Comparison of ENCODE assay signal across 1 cellular context in the genomic region with DNA sequence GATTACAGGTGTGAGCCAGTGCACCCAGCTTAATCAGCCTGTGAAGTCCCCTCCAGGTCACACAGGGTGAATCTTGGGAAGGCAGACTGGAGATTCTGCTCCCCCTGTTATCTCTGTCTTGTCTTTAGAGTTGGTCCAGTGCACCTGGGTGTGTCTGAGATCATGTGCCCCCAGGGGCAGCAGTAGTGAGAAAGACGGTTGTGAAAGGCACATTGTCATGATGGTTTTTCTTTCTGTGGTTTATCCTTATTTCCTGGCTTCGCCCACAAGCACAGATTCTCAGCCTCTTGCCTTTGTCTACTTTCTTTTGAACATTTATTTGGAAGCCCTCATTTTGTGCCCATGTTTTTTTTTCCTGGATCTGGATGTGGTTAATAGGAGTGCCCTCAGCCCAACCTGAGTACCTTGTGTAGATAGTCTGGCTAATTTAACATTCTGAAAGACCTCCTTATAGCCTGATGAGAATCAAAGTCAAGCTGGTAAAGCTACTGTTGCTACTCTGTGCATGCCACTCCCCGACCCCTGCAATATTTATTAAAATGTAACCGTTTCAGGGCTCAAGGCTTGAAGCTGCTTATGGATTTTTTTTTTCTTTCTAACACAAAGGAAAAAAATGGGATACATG.
TF ChIP-seq lines count a peak whose summit lies in the region.

No MANE protein-coding gene starts in this region.

TF ChIP-seq in K562, 482 proteins besides CTCF, POLR2A, EP300 and RAD21 (continued from another document):
- TF ChIP-seq, protein P1, sequence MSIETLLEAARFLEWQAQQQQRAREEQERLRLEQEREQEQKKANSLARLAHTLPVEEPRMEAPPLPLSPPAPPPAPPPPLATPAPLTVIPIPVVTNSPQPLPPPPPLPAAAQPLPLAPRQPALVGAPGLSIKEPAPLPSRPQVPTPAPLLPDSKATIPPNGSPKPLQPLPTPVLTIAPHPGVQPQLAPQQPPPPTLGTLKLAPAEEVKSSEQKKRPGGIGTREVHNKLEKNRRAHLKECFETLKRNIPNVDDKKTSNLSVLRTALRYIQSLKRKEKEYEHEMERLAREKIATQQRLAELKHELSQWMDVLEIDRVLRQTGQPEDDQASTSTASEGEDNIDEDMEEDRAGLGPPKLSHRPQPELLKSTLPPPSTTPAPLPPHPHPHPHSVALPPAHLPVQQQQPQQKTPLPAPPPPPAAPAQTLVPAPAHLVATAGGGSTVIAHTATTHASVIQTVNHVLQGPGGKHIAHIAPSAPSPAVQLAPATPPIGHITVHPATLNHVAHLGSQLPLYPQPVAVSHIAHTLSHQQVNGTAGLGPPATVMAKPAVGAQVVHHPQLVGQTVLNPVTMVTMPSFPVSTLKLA (conservative IDR thresholded peaks at IDR 0.05): no peak
- no peak for TF ChIP-seq KAT7 (CRISPR knock-in tag; IDR thresholded peaks at IDR 0.05; ENCODE audit: borderline replicate concordance)
- no peak for TF ChIP-seq NFIX (CRISPR knock-in tag; IDR thresholded peaks at IDR 0.05; ENCODE audit: low read depth)
- no peak for TF ChIP-seq SREBF2 (CRISPR knock-in tag; IDR thresholded peaks at IDR 0.05)
- no peak for TF ChIP-seq LEF1 (IDR thresholded peaks at IDR 0.05)
- no peak for TF ChIP-seq POLR3A (IDR thresholded peaks at IDR 0.05; ENCODE audit: borderline replicate concordance, extremely low read depth, insufficient read depth, insufficient read length)
- TF ChIP-seq ZNF717 (CRISPR knock-in tag; IDR thresholded peaks at IDR 0.05): no peak
- TF ChIP-seq, protein P2, sequence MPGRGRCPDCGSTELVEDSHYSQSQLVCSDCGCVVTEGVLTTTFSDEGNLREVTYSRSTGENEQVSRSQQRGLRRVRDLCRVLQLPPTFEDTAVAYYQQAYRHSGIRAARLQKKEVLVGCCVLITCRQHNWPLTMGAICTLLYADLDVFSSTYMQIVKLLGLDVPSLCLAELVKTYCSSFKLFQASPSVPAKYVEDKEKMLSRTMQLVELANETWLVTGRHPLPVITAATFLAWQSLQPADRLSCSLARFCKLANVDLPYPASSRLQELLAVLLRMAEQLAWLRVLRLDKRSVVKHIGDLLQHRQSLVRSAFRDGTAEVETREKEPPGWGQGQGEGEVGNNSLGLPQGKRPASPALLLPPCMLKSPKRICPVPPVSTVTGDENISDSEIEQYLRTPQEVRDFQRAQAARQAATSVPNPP (IDR thresholded peaks at IDR 0.05; ENCODE audit: borderline replicate concordance, insufficient read depth, insufficient read length): no peak
- peak; percentile 39; the same call in 1 of the 2 replicates for TF ChIP-seq BHLHE40 (IDR thresholded peaks at IDR 0.05; ENCODE audit: low read length)
- TF ChIP-seq CBFA2T3 (IDR thresholded peaks at IDR 0.05): peak; percentile 36; the same call in 1 of the 2 replicates
- TF ChIP-seq KLF10 (CRISPR knock-in tag; IDR thresholded peaks at IDR 0.05): no peak
TF ChIP-seq in K562: peak in this region for 9.
